ENCODE assay signal across 1 cellular context in genomic region chr2:45585267-45585861, GRCh38.
TF ChIP-seq lines count a peak whose summit lies in the region.

No MANE protein-coding gene starts in this region.

TF ChIP-seq in K562, 482 proteins besides CTCF, POLR2A, EP300 and RAD21 (continued from another document):
- TF ChIP-seq ARID3A (IDR thresholded peaks at IDR 0.05; ENCODE audit: borderline replicate concordance, low read depth, low read length) = 0 out of 2 replicates have a peak, but pooled peaks have one; percentile 18
